In genomic region chr16:53672461-53672860, GRCh38 we compare ENCODE assay signal across 19 cellular contexts.
"Had no signal": no experiment of that assay in that cellular context is flagged by ENCODE, and none has a peak within 500 bp of the region (broad histone marks: within the 10 kb centered on the region; RNA-seq: fewer than 3 reads in every experiment).

No MANE protein-coding gene starts in this region.

- ATAC-seq: activated CD4-positive, CD25-positive, alpha-beta regulatory T cell treated with anti-CD3 and anti-CD28 coated beads, Interleukin-2, amount 50 U/mL, for 24 hours; activated naive CD8-positive, alpha-beta T cell treated with anti-CD3 and anti-CD28 coated beads, Interleukin-2, amount 50 U/mL, for 24 hours; natural killer cell treated with Interleukin-12 subunit alpha and Interleukin-12 subunit beta and Interleukin-15 and Interleukin-18, amount 100 ng/mL, for 72 hours; stimulated activated naive B cell treated with anti-CD40 and anti-IgM and Interleukin-4, amounts not matched to agents 10 μg/mL and 1 μg/mL and 100 μg/mL, for 72 hours had no signal

- H3K27me3 ChIP-seq: cardiac muscle cell, dorsolateral prefrontal cortex, tibial artery had no signal

- H3K27ac ChIP-seq: cardiac muscle cell, dorsolateral prefrontal cortex, left ventricle myocardium inferior, tibial artery had no signal

- H3K36me3 ChIP-seq: cardiac muscle cell, left ventricle myocardium inferior, tibial artery had no signal

- H3K4me1 Mint-ChIP-seq: activated naive CD8-positive, alpha-beta T cell treated with anti-CD3 and anti-CD28 coated beads, Interleukin-2, amount 50 U/mL, for 24 hours; stimulated activated naive B cell treated with anti-CD40 and anti-IgM and Interleukin-4, amounts not matched to agents 10 μg/mL and 1 μg/mL and 100 μg/mL, for 72 hours had no signal

- DNase-seq: activated CD4-positive, alpha-beta T cell treated with anti-CD3 and anti-CD28 coated beads, Interleukin-2, amount 50 U/mL, for 1 hour; activated naive CD4-positive, alpha-beta T cell treated with anti-CD3 and anti-CD28 coated beads for 36 hours; activated naive CD8-positive, alpha-beta T cell treated with anti-CD3 and anti-CD28 coated beads, Interleukin-2, amount 50 U/mL, for 24 hours; activated T-cell treated with anti-CD3 and anti-CD28 coated beads for 4 hours; dorsolateral prefrontal cortex; endodermal cell; hippocampal formation; left ventricle myocardium inferior; mesendoderm; retina; stimulated activated CD4-positive, alpha-beta T cell treated with anti-CD3 and anti-CD28 coated beads, Interleukin-15, amount 100 ng/mL, for 24 hours; stimulated activated CD4-positive, alpha-beta T cell treated with anti-CD3 and anti-CD28 coated beads, Interleukin-4, amount 100 ng/mL, for 1 hour; stimulated activated naive B cell treated with anti-CD40 and anti-IgM and Interleukin-4, amounts not matched to agents 10 μg/mL and 1 μg/mL and 100 μg/mL, for 72 hours; T-helper 9 cell; tibial artery had no signal

- H3K27me3 Mint-ChIP-seq: activated naive CD8-positive, alpha-beta T cell treated with anti-CD3 and anti-CD28 coated beads, Interleukin-2, amount 50 U/mL, for 24 hours; natural killer cell treated with Interleukin-12 subunit alpha and Interleukin-12 subunit beta and Interleukin-15 and Interleukin-18, amount 100 ng/mL, for 72 hours; stimulated activated naive B cell treated with anti-CD40 and anti-IgM and Interleukin-4, amounts not matched to agents 10 μg/mL and 1 μg/mL and 100 μg/mL, for 72 hours had no signal

- H3K4me3 Mint-ChIP-seq: activated naive CD4-positive, alpha-beta T cell treated with anti-CD3 and anti-CD28 coated beads for 36 hours; activated naive CD8-positive, alpha-beta T cell treated with anti-CD3 and anti-CD28 coated beads, Interleukin-2, amount 50 U/mL, for 24 hours; endodermal cell; natural killer cell treated with Interleukin-12 subunit alpha and Interleukin-12 subunit beta and Interleukin-15 and Interleukin-18, amount 100 ng/mL, for 72 hours; stimulated activated naive B cell treated with anti-CD40 and anti-IgM and Interleukin-4, amounts not matched to agents 10 μg/mL and 1 μg/mL and 100 μg/mL, for 72 hours had no signal

- FAIRE-seq: urothelium cell line had no signal

- H3K4me3 ChIP-seq: cardiac muscle cell, dorsolateral prefrontal cortex, left ventricle myocardium inferior, tibial artery had no signal

- H3K36me3 Mint-ChIP-seq: natural killer cell treated with Interleukin-12 subunit alpha and Interleukin-12 subunit beta and Interleukin-15 and Interleukin-18, amount 100 ng/mL, for 72 hours had no signal

- H3K9me3 ChIP-seq: left ventricle myocardium inferior, tibial artery had no signal

- H3K27ac Mint-ChIP-seq: activated naive CD4-positive, alpha-beta T cell treated with anti-CD3 and anti-CD28 coated beads for 36 hours; activated naive CD8-positive, alpha-beta T cell treated with anti-CD3 and anti-CD28 coated beads, Interleukin-2, amount 50 U/mL, for 24 hours; endodermal cell; natural killer cell treated with Interleukin-12 subunit alpha and Interleukin-12 subunit beta and Interleukin-15 and Interleukin-18, amount 100 ng/mL, for 72 hours; stimulated activated naive B cell treated with anti-CD40 and anti-IgM and Interleukin-4, amounts not matched to agents 10 μg/mL and 1 μg/mL and 100 μg/mL, for 72 hours had no signal

- H3K4me1 ChIP-seq: left ventricle myocardium inferior, tibial artery had no signal

- H3K9me3 Mint-ChIP-seq: activated naive CD4-positive, alpha-beta T cell treated with anti-CD3 and anti-CD28 coated beads for 36 hours; activated naive CD8-positive, alpha-beta T cell treated with anti-CD3 and anti-CD28 coated beads, Interleukin-2, amount 50 U/mL, for 24 hours; endodermal cell; natural killer cell treated with Interleukin-12 subunit alpha and Interleukin-12 subunit beta and Interleukin-15 and Interleukin-18, amount 100 ng/mL, for 72 hours; stimulated activated naive B cell treated with anti-CD40 and anti-IgM and Interleukin-4, amounts not matched to agents 10 μg/mL and 1 μg/mL and 100 μg/mL, for 72 hours had no signal
